21 cellular contexts compared by ENCODE assay signal in the genomic region with DNA sequence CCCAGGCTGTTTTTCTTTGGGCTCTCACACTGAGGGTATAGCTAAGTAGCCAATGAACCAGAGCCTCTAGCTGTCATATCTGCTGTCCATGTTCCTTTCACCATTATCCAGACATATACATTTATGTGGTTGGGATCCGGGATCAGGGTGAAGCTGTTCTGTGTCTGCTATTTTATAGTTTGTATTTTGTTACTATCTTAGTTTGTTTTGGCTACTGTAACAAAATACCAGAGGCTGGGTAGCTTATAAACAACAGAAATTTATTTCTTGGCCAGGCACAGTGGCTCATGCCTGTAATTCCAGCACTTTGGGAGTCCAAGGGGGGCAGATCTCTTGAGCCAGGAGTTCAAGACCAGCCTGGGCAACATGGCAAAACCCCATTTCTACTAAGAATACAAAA.
DNase-seq lines count a peak whose midpoint lies in the region; TF ChIP-seq lines count a peak whose summit lies in the region.
"Had no signal": no experiment of that assay in that cellular context is flagged by ENCODE, and none has a peak within 500 bp of the region (broad histone marks: within the 10 kb centered on the region; RNA-seq: fewer than 3 reads in every experiment).

No MANE protein-coding gene starts in this region.

- TF ChIP-seq CTCF in LNCaP clone FGC (IDR thresholded peaks at IDR 0.05; ENCODE audit: control insufficient read depth, extremely low read depth, insufficient read depth) (no peak), GM10266 (IDR thresholded peaks at IDR 0.05; ENCODE audit: control insufficient read depth, insufficient read depth, low read depth, missing control alignments) (no peak)

- H3K4me3 ChIP-seq in LNCaP clone FGC (ENCODE audit: low read depth, low read length): no peak overlapping the region
- H3K4me3 ChIP-seq: A549; BLaER1 treated with 17β-estradiol and CSF1 and Interleukin-3, amounts not matched to agents 10 nM and 100 nM; GM23338 had no signal

- DNase-seq in EH (ENCODE audit: low read depth) (peak; percentile 47), LNCaP clone FGC (ENCODE audit: low read depth) (peak; percentile 71), fibroblast of gingiva (ENCODE audit: low read depth) (peak; percentile 61), NCI-H1105 (lab: John Stamatoyannopoulos, UW) (no peak), NCI-H446 (lab: John Stamatoyannopoulos, UW) (no peak), GM10266 (ENCODE audit: extremely low spot score) (no peak)
- DNase-seq in activated CD8-positive, alpha-beta memory T cell treated with anti-CD3 and anti-CD28 coated beads for 24 hours: no peak
- DNase-seq: 8988T; ACHN; AML-193; BE2C; Caco-2; CD4-positive, alpha-beta memory T cell; DMS153; DND-41; EL; GDM1; H9 had no signal

Comparison
In these comparisons a context has a peak if more than half of its experiments do, and no peak if none do; other contexts are left out.
1. DNase-seq: peak in EH (single experiment), LNCaP clone FGC (single experiment) and fibroblast of gingiva (single experiment); none in activated CD8-positive, alpha-beta memory T cell treated with anti-CD3 and anti-CD28 coated beads for 24 hours (single experiment), NCI-H1105 (single experiment), NCI-H446 (0 of 2) and GM10266 (single experiment).